ENCODE assay signal across 2 cellular contexts in the genomic region with DNA sequence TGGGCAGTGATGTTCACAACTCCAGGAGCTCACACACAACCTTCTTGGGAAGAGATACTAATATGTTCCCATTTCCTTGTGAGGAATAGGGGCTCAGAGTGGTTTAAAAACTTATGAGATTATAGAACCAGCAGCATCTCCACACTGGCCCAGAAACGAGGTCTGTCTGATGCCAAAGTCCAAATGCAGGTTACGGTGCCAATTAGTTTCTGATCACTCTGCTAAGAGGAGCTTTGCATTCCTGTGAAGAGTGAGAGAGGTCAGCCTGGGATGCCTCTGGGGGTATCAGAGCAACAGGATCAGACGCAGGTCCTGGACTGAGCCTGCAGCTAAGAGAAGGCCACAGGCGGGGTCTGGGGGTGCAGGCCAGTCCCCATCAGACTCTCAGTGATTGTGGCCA. TPM values are rescaled to one million over a fixed set of nuclear protein-coding genes. Genes with fewer than 3 reads are reported as not detected.
"Had no signal": no experiment of that assay in that cellular context is flagged by ENCODE, and none has a peak within 500 bp of the region (broad histone marks: within the 10 kb centered on the region; RNA-seq: fewer than 3 reads in every experiment).

No MANE protein-coding gene starts in this region.

RNA-seq across cellular contexts. Expression of gene TPPP, which starts 30.2 kb away (rescaled TPM):
- total RNA-seq: OCI-LY7, SJSA1 had no signal
